ENCODE assay signal across 12 cellular contexts in the genomic region with DNA sequence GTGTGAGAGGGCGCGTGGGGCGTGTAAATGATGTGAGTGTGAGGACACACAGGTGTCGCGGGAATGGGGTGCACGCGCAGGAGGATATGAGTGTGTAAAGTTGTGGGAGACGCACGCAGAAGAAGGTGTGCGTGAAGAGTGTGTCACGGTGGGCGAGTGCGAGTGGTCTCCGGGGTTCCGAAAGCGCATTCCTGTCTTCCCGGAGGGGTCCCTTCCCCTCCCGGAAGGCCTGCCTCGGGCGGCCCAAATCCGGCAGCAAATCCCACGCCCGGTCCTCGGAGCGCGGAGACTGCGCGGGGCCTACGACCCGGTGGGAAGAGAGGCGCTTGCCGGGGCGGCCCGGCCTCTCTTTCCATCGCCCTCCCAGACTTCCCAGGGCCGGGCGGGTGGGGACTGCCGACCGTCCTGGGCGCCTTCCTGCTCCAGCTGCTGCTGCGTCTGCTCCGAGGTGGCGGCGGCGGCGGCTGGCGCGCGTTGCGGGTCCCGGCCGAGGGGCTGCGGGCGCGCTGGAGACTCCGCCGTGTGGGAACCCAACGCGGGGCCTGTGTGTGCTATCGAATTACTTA. TPM values are rescaled to one million over a fixed set of nuclear protein-coding genes. Genes with fewer than 3 reads are reported as not detected.
DNase-seq lines count a peak whose midpoint lies in the region; ATAC-seq lines count a peak whose summit lies in the region.
"Had no signal": no experiment of that assay in that cellular context is flagged by ENCODE, and none has a peak within 500 bp of the region (broad histone marks: within the 10 kb centered on the region; RNA-seq: fewer than 3 reads in every experiment).

No MANE protein-coding gene starts in this region.

- peaks cover 5% of the 10 kb centered on the region for H3K36me3 Mint-ChIP-seq in activated naive CD4-positive, alpha-beta T cell treated with anti-CD3 and anti-CD28 coated beads for 36 hours (ENCODE audit: low read depth)
- H3K36me3 Mint-ChIP-seq in activated T-helper 1 cell treated with anti-CD3 and anti-CD28 coated beads, Interleukin-12 subunit alpha, Interleukin-12 subunit beta, Interleukin-2, Interleukin-4 antibody, amounts not matched to agents 30 ng/mL and 10 ng/mL and 1 ng/mL, durations not matched to agents 14 hours and 24 hours and 36 hours (ENCODE audit: low read depth) = peaks cover 4% of the 10 kb centered on the region

- H3K4me1 ChIP-seq in iPS-20b (ENCODE audit: insufficient read depth, low read length) = peaks cover 27% of the 10 kb centered on the region; the same call in 1 of the 2 replicates
- H3K4me1 ChIP-seq: BLaER1 had no signal

- H3K4me1 Mint-ChIP-seq in activated naive CD4-positive, alpha-beta T cell treated with anti-CD3 and anti-CD28 coated beads for 36 hours (ENCODE audit: low read depth) = peaks cover 23% of the 10 kb centered on the region
- peaks cover 17% of the 10 kb centered on the region for H3K4me1 Mint-ChIP-seq in activated T-helper 1 cell treated with anti-CD3 and anti-CD28 coated beads, Interleukin-12 subunit alpha, Interleukin-12 subunit beta, Interleukin-2, Interleukin-4 antibody, amounts not matched to agents 30 ng/mL and 10 ng/mL and 1 ng/mL, durations not matched to agents 14 hours and 24 hours and 36 hours (ENCODE audit: low read depth)

- peak overlapping the region; percentile 53 for H3K27ac Mint-ChIP-seq in activated naive CD4-positive, alpha-beta T cell treated with anti-CD3 and anti-CD28 coated beads for 36 hours
- H3K27ac Mint-ChIP-seq in activated T-helper 1 cell treated with anti-CD3 and anti-CD28 coated beads, Interleukin-12 subunit alpha, Interleukin-12 subunit beta, Interleukin-2, Interleukin-4 antibody, amounts not matched to agents 30 ng/mL and 10 ng/mL and 1 ng/mL, durations not matched to agents 14 hours and 24 hours and 36 hours = peak overlapping the region; percentile 90

- peak overlapping the region; percentile 96 for H3K9ac ChIP-seq in iPS-20b (ENCODE audit: low read depth, low read length)
- H3K9ac ChIP-seq: BLaER1 had no signal

- peak overlapping the region; percentile 74 for H3K4me3 Mint-ChIP-seq in activated naive CD4-positive, alpha-beta T cell treated with anti-CD3 and anti-CD28 coated beads for 36 hours
- H3K4me3 Mint-ChIP-seq in activated T-helper 1 cell treated with anti-CD3 and anti-CD28 coated beads, Interleukin-12 subunit alpha, Interleukin-12 subunit beta, Interleukin-2, Interleukin-4 antibody, amounts not matched to agents 30 ng/mL and 10 ng/mL and 1 ng/mL, durations not matched to agents 14 hours and 24 hours and 36 hours = peak overlapping the region; percentile 73

- peak overlapping the region; percentile 40 for H3K27ac ChIP-seq in iPS-20b (ENCODE audit: low read length)
- H3K27ac ChIP-seq in temporal lobe (ENCODE audit: low read depth, low read length) = peak overlapping the region; percentile 78
- H3K27ac ChIP-seq: BLaER1 had no signal

- peaks cover 69% of the 10 kb centered on the region for H3K27me3 Mint-ChIP-seq in activated naive CD4-positive, alpha-beta T cell treated with anti-CD3 and anti-CD28 coated beads for 36 hours (ENCODE audit: low read depth)
- peaks cover 62% of the 10 kb centered on the region for H3K27me3 Mint-ChIP-seq in activated T-helper 1 cell treated with anti-CD3 and anti-CD28 coated beads, Interleukin-12 subunit alpha, Interleukin-12 subunit beta, Interleukin-2, Interleukin-4 antibody, amounts not matched to agents 30 ng/mL and 10 ng/mL and 1 ng/mL, durations not matched to agents 14 hours and 24 hours and 36 hours (ENCODE audit: insufficient read depth)

- H3K36me3 ChIP-seq in iPS-20b (ENCODE audit: insufficient read depth, low read depth, low read length) = peaks cover 49% of the 10 kb centered on the region
- H3K36me3 ChIP-seq: BLaER1 had no signal

- intact Hi-C loops in activated naive CD4-positive, alpha-beta T cell treated with anti-CD3 and anti-CD28 coated beads for 36 hours (cut with micrococcal nuclease) = loop anchor here (10.0 kb wide), 1 partner anchor 525 kb away; no protein-coding TSS in a partner anchor
- intact Hi-C loops in activated T-helper 1 cell treated with anti-CD3 and anti-CD28 coated beads, Interleukin-12 subunit alpha, Interleukin-12 subunit beta, Interleukin-2, Interleukin-4 antibody, amounts not matched to agents 30 ng/mL and 10 ng/mL and 1 ng/mL, durations not matched to agents 14 hours and 24 hours and 36 hours (cut with micrococcal nuclease) = no loop called here

- DNase-seq in activated naive CD4-positive, alpha-beta T cell treated with anti-CD3 and anti-CD28 coated beads for 36 hours = no peak
- no peak for DNase-seq in activated naive CD4-positive, alpha-beta T cell treated with anti-CD3 and anti-CD28 coated beads, Interleukin-2, amount 50 U/mL, for 16 hours
- DNase-seq in activated T-helper 1 cell treated with anti-CD3 and anti-CD28 coated beads, Interleukin-12 subunit alpha, Interleukin-12 subunit beta, Interleukin-2, Interleukin-4 antibody, amounts not matched to agents 30 ng/mL and 10 ng/mL and 1 ng/mL, durations not matched to agents 14 hours and 24 hours and 36 hours (ENCODE audit: low spot score) = no peak
- DNase-seq in 8988T = no peak
- DNase-seq: NCI-H526 treated with DMSO at 0.1 percent for 48 hours had no signal

- ATAC-seq in GM19328 (IDR thresholded peaks at IDR 0.05; ENCODE audit: unreplicated experiment) (no peak), HG03460 (IDR thresholded peaks at IDR 0.05; ENCODE audit: unreplicated experiment) (no peak)

- peaks cover 42% of the 10 kb centered on the region for H3K27me3 ChIP-seq in iPS-20b (ENCODE audit: insufficient read depth, low read length)

- peak overlapping the region; percentile 94 for H3K4me3 ChIP-seq in iPS-20b (ENCODE audit: low read length)

- no peaks in the 10 kb centered on the region for H3K9me3 ChIP-seq in iPS-20b (ENCODE audit: insufficient read depth, low read depth, low read length)

- CTCF ChIA-PET in activated naive CD4-positive, alpha-beta T cell treated with anti-CD3 and anti-CD28 coated beads for 36 hours (lab: Charles Lee) = interaction anchor here (0.6 to 1.7 kb wide), 3 partner anchors 18 to 313 kb away, joined by 3 to 4 read pairs (median 4); no protein-coding TSS in a partner anchor

- peaks cover 9% of the 10 kb centered on the region for H3K9me3 Mint-ChIP-seq in activated naive CD4-positive, alpha-beta T cell treated with anti-CD3 and anti-CD28 coated beads for 36 hours
- H3K9me3 Mint-ChIP-seq in activated T-helper 1 cell treated with anti-CD3 and anti-CD28 coated beads, Interleukin-12 subunit alpha, Interleukin-12 subunit beta, Interleukin-2, Interleukin-4 antibody, amounts not matched to agents 30 ng/mL and 10 ng/mL and 1 ng/mL, durations not matched to agents 14 hours and 24 hours and 36 hours = peaks cover 13% of the 10 kb centered on the region

RNA-seq across cellular contexts. Expression of gene ZIC5, which starts 2.1 kb away (rescaled TPM):
- total RNA-seq in activated naive CD4-positive, alpha-beta T cell treated with anti-CD3 and anti-CD28 coated beads for 36 hours = not detected
- not detected in 2 replicates for total RNA-seq in activated T-helper 1 cell treated with anti-CD3 and anti-CD28 coated beads, Interleukin-12 subunit alpha, Interleukin-12 subunit beta, Interleukin-2, Interleukin-4 antibody, amounts not matched to agents 30 ng/mL and 10 ng/mL and 1 ng/mL, durations not matched to agents 14 hours and 24 hours and 36 hours
- 2.0 TPM for total RNA-seq in temporal lobe
- total RNA-seq: pulmonary artery endothelial cell had no signal

RNA-seq across cellular contexts. Expression of gene ZIC2, which starts 12.1 kb away (rescaled TPM):
- total RNA-seq in activated naive CD4-positive, alpha-beta T cell treated with anti-CD3 and anti-CD28 coated beads for 36 hours = not detected
- total RNA-seq in activated T-helper 1 cell treated with anti-CD3 and anti-CD28 coated beads, Interleukin-12 subunit alpha, Interleukin-12 subunit beta, Interleukin-2, Interleukin-4 antibody, amounts not matched to agents 30 ng/mL and 10 ng/mL and 1 ng/mL, durations not matched to agents 14 hours and 24 hours and 36 hours = 0.08 and 0.10 TPM in 2 replicates
- total RNA-seq in temporal lobe = 4.4 TPM
- total RNA-seq: pulmonary artery endothelial cell, subcutaneous adipose tissue had no signal
